28 cellular contexts compared by ENCODE assay signal in genomic region chr3:48306860-48307530, GRCh38. TPM values are rescaled to one million over a fixed set of nuclear protein-coding genes. Genes with fewer than 3 reads are reported as not detected.
DNase-seq lines count a peak whose midpoint lies in the region; ATAC-seq lines count a peak whose summit lies in the region.
"Had no signal": no experiment of that assay in that cellular context is flagged by ENCODE, and none has a peak within 500 bp of the region (broad histone marks: within the 10 kb centered on the region; RNA-seq: fewer than 3 reads in every experiment).

No MANE protein-coding gene starts in this region.

- H3K36me3 Mint-ChIP-seq in activated T-cell treated with anti-CD3 and anti-CD28 coated beads, Interleukin-2, amount 50 U/mL, for 4 hours (ENCODE audit: insufficient read depth): no peaks in the 10 kb centered on the region
- H3K36me3 Mint-ChIP-seq: activated CD8-positive, alpha-beta memory T cell treated with anti-CD3 and anti-CD28 coated beads, Interleukin-2, amount 10 ng/mL, durations not matched to agents 7 days and 5 days; CD4-positive, alpha-beta memory T cell had no signal

- H3K27me3 Mint-ChIP-seq in activated T-cell treated with anti-CD3 and anti-CD28 coated beads, Interleukin-2, amount 50 U/mL, for 4 hours (ENCODE audit: low read depth): peaks cover 9% of the 10 kb centered on the region

- H3K4me1 Mint-ChIP-seq in activated T-cell treated with anti-CD3 and anti-CD28 coated beads, Interleukin-2, amount 50 U/mL, for 4 hours (ENCODE audit: low read depth): peaks cover 8% of the 10 kb centered on the region

- in situ Hi-C loops in KBM-7 (cut with MboI; ENCODE audit: low pct_unique_long_range_greater_than_20kb, low sequenced_read_pairs): no loop called here

- no peak for ATAC-seq in activated T-cell treated with anti-CD3 and anti-CD28 coated beads, Interleukin-2, amount 50 U/mL, for 4 hours
- ATAC-seq: activated CD8-positive, alpha-beta memory T cell treated with anti-CD3 and anti-CD28 coated beads, Interleukin-2, amount 10 ng/mL, durations not matched to agents 7 days and 5 days; GM23338; left colon had no signal

- H3K9me3 Mint-ChIP-seq in activated T-cell treated with anti-CD3 and anti-CD28 coated beads, Interleukin-2, amount 50 U/mL, for 4 hours: peaks cover 4% of the 10 kb centered on the region
- H3K9me3 Mint-ChIP-seq: CD4-positive, alpha-beta memory T cell had no signal

- DNase-seq in CD1c-positive myeloid dendritic cell (ENCODE audit: extremely low spot score) (peak; percentile 3), KBM-7 (peak; percentile 85), OCI-M1 (lab: John Stamatoyannopoulos, UW) (peak; percentile 42), germinal center (ENCODE audit: low spot score) (peak; percentile 14), DMS 273 treated with DMSO at 0.1 percent for 48 hours (lab: John Stamatoyannopoulos, UW) (no peak), SK-N-DZ (ENCODE audit: low spot score) (no peak), hippocampal formation (lab: John Stamatoyannopoulos, UW) (no peak)
- no peak for DNase-seq in activated T-cell treated with anti-CD3 and anti-CD28 coated beads, Interleukin-2, amount 50 U/mL, for 4 hours
- DNase-seq: activated CD4-positive, alpha-beta T cell treated with anti-CD3 and anti-CD28 coated beads, Interleukin-2, amount 50 U/mL, for 1 hour; activated CD8-positive, alpha-beta memory T cell treated with anti-CD3 and anti-CD28 coated beads, Interleukin-2, amount 10 ng/mL, durations not matched to agents 7 days and 5 days; CD4-positive, alpha-beta memory T cell; central memory CD4-positive, alpha-beta T cell; DMS153; left colon; NCI-H1105; NCI-H2029; NCI-H226; NCI-H774; PC-9; SHP77; transverse colon; WERI-Rb-1 had no signal

- H3K4me3 Mint-ChIP-seq in activated T-cell treated with anti-CD3 and anti-CD28 coated beads, Interleukin-2, amount 50 U/mL, for 4 hours: no peak overlapping the region
- H3K4me3 Mint-ChIP-seq: activated CD8-positive, alpha-beta memory T cell treated with anti-CD3 and anti-CD28 coated beads, Interleukin-2, amount 10 ng/mL, durations not matched to agents 7 days and 5 days; activated naive CD8-positive, alpha-beta T cell; CD4-positive, alpha-beta memory T cell; GM23338 had no signal

RNA-seq across cellular contexts. Expression of gene NME6, which starts 5.8 kb away (rescaled TPM):
- 42.5 and 43.7 TPM in 2 replicates for polyA plus RNA-seq in SK-N-DZ (2014; cell fraction: cytosol; rRNA removed)
- 9.0 and 16.5 TPM in 2 replicates for polyA plus RNA-seq in SK-N-DZ (2014; cell fraction: nucleus; rRNA removed)
- total RNA-seq in activated T-cell treated with anti-CD3 and anti-CD28 coated beads, Interleukin-2, amount 50 U/mL, for 4 hours: 10 to 100 TPM; 35.4 to 44.1 (median 37.9) TPM

RNA-seq across cellular contexts. Expression of gene SPINK8, which starts 26.5 kb away (rescaled TPM):
- polyA plus RNA-seq in SK-N-DZ (2014; cell fraction: cytosol; rRNA removed): not detected in 2 replicates
- not detected in 2 replicates for polyA plus RNA-seq in SK-N-DZ (2014; cell fraction: nucleus; rRNA removed)
- total RNA-seq in activated T-cell treated with anti-CD3 and anti-CD28 coated beads, Interleukin-2, amount 50 U/mL, for 4 hours: not detected
- total RNA-seq: activated CD8-positive, alpha-beta memory T cell treated with anti-CD3 and anti-CD28 coated beads, Interleukin-2, amount 10 ng/mL, durations not matched to agents 7 days and 5 days; ascending aorta; CD4-positive, alpha-beta memory T cell; G401; GM23338; HT1080; left colon; PC-9; T-helper 1 cell treated with Interleukin-12 subunit alpha and Interleukin-12 subunit beta and Interleukin-4 antibody, amounts not matched to agents 30 ng/mL and 1 ng/mL, for 36 hours; transverse colon had no signal
- polyA plus RNA-seq: CD4-positive, alpha-beta memory T cell; GM23338 had no signal

Comparison
In these comparisons a context has a peak if more than half of its experiments do, and no peak if none do; other contexts are left out.
1. DNase-seq: peak in CD1c-positive myeloid dendritic cell (single experiment), KBM-7 (single experiment), OCI-M1 (single experiment) and germinal center (single experiment); none in DMS 273 treated with DMSO at 0.1 percent for 48 hours (single experiment), SK-N-DZ (single experiment), activated T-cell treated with anti-CD3 and anti-CD28 coated beads, Interleukin-2, amount 50 U/mL, for 4 hours (single experiment) and hippocampal formation (0 of 2).